In genomic region chr1:21176589-21177555, GRCh38 we compare ENCODE assay signal across 8 cellular contexts. TPM values are rescaled to one million over a fixed set of nuclear protein-coding genes. Genes with fewer than 3 reads are reported as not detected.
A peak's percentile ranks its signal among the peaks of the same experiment; 100 is the strongest.
DNase-seq lines count a peak whose midpoint lies in the region; ATAC-seq, FAIRE-seq and TF ChIP-seq lines count a peak whose summit lies in the region.

TSS of gene EIF4G3 (minus strand) at chr1:21176897. CDS start at chr1:21002742, 174,155 bp downstream.

- H3K4me1 ChIP-seq in Loucy (ENCODE audit: insufficient read depth, low read length, poor library complexity, severe bottlenecking), result peaks cover 23% of the 10 kb centered on the region

- H2AFZ ChIP-seq in Loucy (ENCODE audit: low read length), result peak within 1 kb of the TSS; percentile 95

- TF ChIP-seq CTCF in Loucy (conservative IDR thresholded peaks at IDR 0.05; ENCODE audit: low read length) (no peak), fibroblast of mammary gland (conservative IDR thresholded peaks at IDR 0.05; ENCODE audit: control insufficient read depth, insufficient read depth, low read depth, low read length) (no peak)

- no peaks in the 10 kb centered on the region for H3K9me2 ChIP-seq in Loucy (replicated peaks; ENCODE audit: low read depth, low read length)

- no peaks in the 10 kb centered on the region for H3K9me3 ChIP-seq in Loucy (ENCODE audit: insufficient read depth, low read depth, low read length)

- DNase-seq in EL, result peak; percentile 97
- DNase-seq in H54 (ENCODE audit: insufficient read length, low spot score), result peak; percentile 62
- peak; percentile 96 for DNase-seq in activated T-helper 9 cell treated with anti-CD3 and anti-CD28 coated beads, Interleukin-2, amount 50 U/mL, for 16 hours (ENCODE audit: low read depth)
- DNase-seq in fibroblast of mammary gland (ENCODE audit: low read depth), result peak; percentile 93
- peak; percentile 97 to 100 (median 99) for DNase-seq in naive thymus-derived CD8-positive, alpha-beta T cell
- DNase-seq in stimulated activated naive CD4-positive, alpha-beta T cell (lab: John Stamatoyannopoulos, UW), result peak; percentile 95 to 99 (median 98)

- peak within 1 kb of the TSS; percentile 91 for H3K4me3 ChIP-seq in Loucy (ENCODE audit: low read length, poor library complexity, severe bottlenecking)
- H3K4me3 ChIP-seq in fibroblast of mammary gland (ENCODE audit: control insufficient read depth, low read depth, low read length), result peak within 1 kb of the TSS; percentile 75

- no peaks in the 10 kb centered on the region for H3K9me3 Mint-ChIP-seq in naive thymus-derived CD8-positive, alpha-beta T cell

- POLR2A ChIA-PET in naive thymus-derived CD8-positive, alpha-beta T cell (lab: Charles Lee), result interaction anchor here (0.7 to 1.2 kb wide), 3 partner anchors 126 to 910 kb away, joined by 3 to 5 read pairs (median 5); no protein-coding TSS in a partner anchor

- H3K27ac Mint-ChIP-seq in naive thymus-derived CD8-positive, alpha-beta T cell, result peak within 1 kb of the TSS; percentile 78 to 97 (median 94)

- H3F3A ChIP-seq in Loucy (ENCODE audit: low read depth), result no peaks in the 10 kb centered on the region

- no peaks in the 10 kb centered on the region for H3K27me3 Mint-ChIP-seq in naive thymus-derived CD8-positive, alpha-beta T cell

- ATAC-seq in naive thymus-derived CD8-positive, alpha-beta T cell, result peak; percentile 92 to 94

- H4K20me1 ChIP-seq in Loucy (ENCODE audit: insufficient read depth, low read length, poor library complexity, severe bottlenecking), result peaks cover 33% of the 10 kb centered on the region

- peak within 1 kb of the TSS; percentile 86 to 94 (median 90) for H3K4me3 Mint-ChIP-seq in naive thymus-derived CD8-positive, alpha-beta T cell

- peak within 1 kb of the TSS; percentile 75 for H3K4me2 ChIP-seq in Loucy (ENCODE audit: low read depth, low read length, poor library complexity, severe bottlenecking)

- FAIRE-seq in H54 (lab: Jason Lieb, UNC), result peak; percentile 92

- TF ChIP-seq POLR2A in H54 (IDR thresholded peaks at IDR 0.05; ENCODE audit: low read depth, low read length), result peak; percentile 65
- TF ChIP-seq POLR2A in Raji (IDR thresholded peaks at IDR 0.05; ENCODE audit: insufficient read depth, low read depth, low read length), result peak; percentile 98

- H3K36me3 Mint-ChIP-seq in naive thymus-derived CD8-positive, alpha-beta T cell, result no peaks in the 10 kb centered on the region

- peaks cover 16 to 29% (median 23%) of the 10 kb centered on the region in 4 donors for H3K4me1 Mint-ChIP-seq in naive thymus-derived CD8-positive, alpha-beta T cell

- H3K27me3 ChIP-seq in Loucy (ENCODE audit: insufficient read depth, low read length, poor library complexity, severe bottlenecking), result peaks cover 4% of the 10 kb centered on the region

- peaks cover 40% of the 10 kb centered on the region for H3K79me2 ChIP-seq in Loucy (ENCODE audit: insufficient read depth, low read length)

- no peaks in the 10 kb centered on the region for H3K36me3 ChIP-seq in Loucy (ENCODE audit: insufficient read depth, low read length)

- peak within 1 kb of the TSS; percentile 74 for H3K9ac ChIP-seq in Loucy (ENCODE audit: low read depth, low read length, poor library complexity, severe bottlenecking)

RNA-seq across cellular contexts. Expression of gene EIF4G3, which starts in this region (rescaled TPM):
- 10 to 100 TPM; 15.7 to 16.5 TPM for total RNA-seq in naive thymus-derived CD8-positive, alpha-beta T cell
- polyA plus RNA-seq in naive thymus-derived CD8-positive, alpha-beta T cell, result 1 to 10 TPM; 4.0 to 7.9 (median 6.1) TPM

Comparison
In these comparisons a context has a peak if more than half of its experiments do, and no peak if none do; other contexts are left out.
1. Peak in every context shown above with its lines: DNase-seq, ATAC-seq and H3K4me3 ChIP-seq.